ENCODE assay signal across 9 cellular contexts in genomic region chr1:156813298-156813697, GRCh38. TPM values are rescaled to one million over a fixed set of nuclear protein-coding genes. Genes with fewer than 3 reads are reported as not detected.
DNase-seq lines count a peak whose midpoint lies in the region; ATAC-seq and TF ChIP-seq lines count a peak whose summit lies in the region.
"Had no signal": no experiment of that assay in that cellular context is flagged by ENCODE, and none has a peak within 500 bp of the region (broad histone marks: within the 10 kb centered on the region; RNA-seq: fewer than 3 reads in every experiment).

No MANE protein-coding gene starts in this region.

- peaks cover 83% of the 10 kb centered on the region for H3K4me1 Mint-ChIP-seq in activated T-cell treated with anti-CD3 and anti-CD28 coated beads, Interleukin-2, amount 50 U/mL, for 72 hours (ENCODE audit: low read depth)

- no peak for DNase-seq in activated T-cell treated with anti-CD3 and anti-CD28 coated beads, Interleukin-2, amount 50 U/mL, for 72 hours
- DNase-seq in smooth muscle cell (lab: John Stamatoyannopoulos, UW; ENCODE audit: unreplicated experiment) (no peak), iPS-NIHi11 (ENCODE audit: low spot score) (no peak), head of caudate nucleus (no peak), NK-92 (lab: John Stamatoyannopoulos, UW; ENCODE audit: unreplicated experiment) (no peak)
- DNase-seq in effector CD4-positive, alpha-beta T cell: no peak
- DNase-seq: SW 1271 had no signal

- WGBS in smooth muscle cell (ENCODE audit: low lambda C conversion rate): 58% methylated on average over 10 of the region's 10 CpGs

- peak overlapping the region; percentile 92 to 93 for H3K4me3 Mint-ChIP-seq in activated T-cell treated with anti-CD3 and anti-CD28 coated beads, Interleukin-2, amount 50 U/mL, for 72 hours

- no peaks in the 10 kb centered on the region for H3K9me3 Mint-ChIP-seq in activated T-cell treated with anti-CD3 and anti-CD28 coated beads, Interleukin-2, amount 50 U/mL, for 72 hours

- H3K27ac ChIP-seq in HUES6 (ENCODE audit: low read depth, low read length): no peak overlapping the region
- peak overlapping the region; percentile 38 for H3K27ac ChIP-seq in smooth muscle cell (ENCODE audit: low read depth)

- H3K9ac ChIP-seq in HUES6 (ENCODE audit: low read length) (peak overlapping the region; percentile 54), iPS-15b (ENCODE audit: low read depth, low read length) (peak overlapping the region; percentile 66), smooth muscle cell (ENCODE audit: low read depth) (no peak overlapping the region)

- H3K36me3 ChIP-seq in HUES6 (ENCODE audit: control insufficient read depth, insufficient read depth, low read length) (no peaks in the 10 kb centered on the region), iPS-15b (ENCODE audit: control insufficient read depth, insufficient read depth, low read length) (no peaks in the 10 kb centered on the region), smooth muscle cell (ENCODE audit: low read depth) (no peaks in the 10 kb centered on the region)

- H3K79me2 ChIP-seq in smooth muscle cell (ENCODE audit: low read depth): no peaks in the 10 kb centered on the region

- H3K27ac Mint-ChIP-seq in activated T-cell treated with anti-CD3 and anti-CD28 coated beads, Interleukin-2, amount 50 U/mL, for 72 hours: peak overlapping the region; percentile 29

- intact Hi-C loops in head of caudate nucleus (cut with DNase I): no loop called here

- peaks cover 4% of the 10 kb centered on the region for H4K20me1 ChIP-seq in smooth muscle cell (ENCODE audit: low read depth)

- H3K27me3 ChIP-seq in HUES6 (ENCODE audit: control insufficient read depth, insufficient read depth, low read length) (peaks cover 50% of the 10 kb centered on the region), iPS-15b (ENCODE audit: control insufficient read depth, insufficient read depth, low read length) (peaks cover 54% of the 10 kb centered on the region), smooth muscle cell (ENCODE audit: low read depth) (no peaks in the 10 kb centered on the region)

- peaks cover 36% of the 10 kb centered on the region for H3K4me1 ChIP-seq in HUES6 (ENCODE audit: control insufficient read depth, insufficient read depth, low read length)
- H3K4me1 ChIP-seq in iPS-15b (ENCODE audit: control insufficient read depth, insufficient read depth, low read length): peaks cover 7% of the 10 kb centered on the region
- peaks cover 25% of the 10 kb centered on the region for H3K4me1 ChIP-seq in smooth muscle cell (ENCODE audit: low read depth)

- H2AFZ ChIP-seq in smooth muscle cell (ENCODE audit: low read depth): no peak overlapping the region

- H3K36me3 Mint-ChIP-seq in activated T-cell treated with anti-CD3 and anti-CD28 coated beads, Interleukin-2, amount 50 U/mL, for 72 hours (ENCODE audit: insufficient read depth in 2 of 2): peaks cover 45 to 47% of the 10 kb centered on the region in 2 donors

- ATAC-seq in activated T-cell treated with anti-CD3 and anti-CD28 coated beads, Interleukin-2, amount 50 U/mL, for 72 hours (replicated peaks in 1 of 2): no peak

- H3F3A ChIP-seq in smooth muscle cell (ENCODE audit: low read depth): peaks cover 19% of the 10 kb centered on the region

- peak overlapping the region; percentile 54 for H3K4me3 ChIP-seq in HUES6 (ENCODE audit: low read depth, low read length)
- H3K4me3 ChIP-seq in iPS-15b (ENCODE audit: low read depth, low read length): peak overlapping the region; percentile 62
- peak overlapping the region; percentile 29 for H3K4me3 ChIP-seq in smooth muscle cell

- no peaks in the 10 kb centered on the region for H3K27me3 Mint-ChIP-seq in activated T-cell treated with anti-CD3 and anti-CD28 coated beads, Interleukin-2, amount 50 U/mL, for 72 hours (ENCODE audit: low read depth)

- H3K4me2 ChIP-seq in smooth muscle cell: peak overlapping the region; percentile 81

- H3K9me3 ChIP-seq in HUES6 (ENCODE audit: control insufficient read depth, insufficient read depth, low read depth, low read length) (no peaks in the 10 kb centered on the region), iPS-15b (ENCODE audit: control insufficient read depth, insufficient read depth, low read length) (no peaks in the 10 kb centered on the region), smooth muscle cell (replicated peaks; ENCODE audit: low read depth) (no peaks in the 10 kb centered on the region)

- TF ChIP-seq CTCF in smooth muscle cell (IDR thresholded peaks at IDR 0.05; ENCODE audit: borderline replicate concordance, insufficient read depth, poor library complexity, severe bottlenecking): no peak

RNA-seq across cellular contexts. Expression of gene SH2D2A, which starts 3.4 kb away (rescaled TPM):
- 100 to 1,000 TPM; 221 to 246 TPM for total RNA-seq in activated T-cell treated with anti-CD3 and anti-CD28 coated beads, Interleukin-2, amount 50 U/mL, for 72 hours
- 10.2 and 14.4 TPM in 2 replicates for total RNA-seq in smooth muscle cell
- polyA plus RNA-seq in smooth muscle cell: 36.9 and 38.2 TPM in 2 replicates

RNA-seq across cellular contexts. Expression of gene INSRR, which starts 45.6 kb away (rescaled TPM):
- under 1 TPM; 0.17 to 0.30 TPM for total RNA-seq in activated T-cell treated with anti-CD3 and anti-CD28 coated beads, Interleukin-2, amount 50 U/mL, for 72 hours
- 0.09 and 0.36 TPM in 2 replicates for total RNA-seq in smooth muscle cell
- polyA plus RNA-seq in smooth muscle cell: 0.45 and 0.67 TPM in 2 replicates

RNA-seq across cellular contexts. Expression of gene PRCC, which starts 46.0 kb away (rescaled TPM):
- total RNA-seq in activated T-cell treated with anti-CD3 and anti-CD28 coated beads, Interleukin-2, amount 50 U/mL, for 72 hours: 10 to 100 TPM; 67.7 to 84.4 TPM
- total RNA-seq in smooth muscle cell: 31.0 and 37.7 TPM in 2 replicates
- polyA plus RNA-seq in smooth muscle cell: 68.1 and 68.7 TPM in 2 replicates

RNA-seq across cellular contexts. Expression of gene NTRK1, which starts 47.4 kb away (rescaled TPM):
- total RNA-seq in activated T-cell treated with anti-CD3 and anti-CD28 coated beads, Interleukin-2, amount 50 U/mL, for 72 hours: 10 to 100 TPM; 16.8 to 21.4 TPM
- total RNA-seq in smooth muscle cell: 0.85 and 1.2 TPM in 2 replicates
- polyA plus RNA-seq in smooth muscle cell: 3.6 and 5.3 TPM in 2 replicates

Comparison
In these comparisons a context has a peak if more than half of its experiments do, and no peak if none do; other contexts are left out.
1. RNA of gene SH2D2A, which starts 3.4 kb away (total RNA-seq): 221 to 246 TPM in activated T-cell treated with anti-CD3 and anti-CD28 coated beads, Interleukin-2, amount 50 U/mL, for 72 hours; 10.2 to 14.4 TPM in smooth muscle cell; every median in the first group is over 10 times any median in the second.
2. Peak in every context shown above with its lines, with median percentiles within 50 percentile points of each other: H3K4me3 ChIP-seq.